2 cellular contexts compared by ENCODE assay signal in genomic region chr9:87102131-87102530, GRCh38.
TF ChIP-seq lines count a peak whose summit lies in the region.

No MANE protein-coding gene starts in this region.

TF ChIP-seq in WTC11, 78 proteins besides CTCF, POLR2A, EP300 and RAD21 (continued from another document):
- TF ChIP-seq ATF6 (CRISPR knock-in tag; IDR thresholded peaks at IDR 0.05) (no peak), IRF1 (CRISPR knock-in tag; IDR thresholded peaks at IDR 0.05) (no peak), JUN (CRISPR knock-in tag; IDR thresholded peaks at IDR 0.05) (no peak), MAX (CRISPR knock-in tag; IDR thresholded peaks at IDR 0.05) (no peak), ZNF423 (CRISPR knock-in tag; IDR thresholded peaks at IDR 0.05) (no peak), E2F4 (CRISPR knock-in tag; IDR thresholded peaks at IDR 0.05; ENCODE audit: borderline replicate concordance, low read depth) (no peak), KAT7 (CRISPR knock-in tag; IDR thresholded peaks at IDR 0.05; ENCODE audit: borderline replicate concordance) (no peak), ZNF232 (CRISPR knock-in tag; IDR thresholded peaks at IDR 0.05) (no peak), AR (CRISPR knock-in tag; IDR thresholded peaks at IDR 0.05) (no peak), USF1 (CRISPR knock-in tag; IDR thresholded peaks at IDR 0.05) (no peak)

TF ChIP-seq in GM23338, 12 proteins besides CTCF, POLR2A, EP300 and RAD21 (continued from another document):
- TF ChIP-seq REST (IDR thresholded peaks at IDR 0.05; ENCODE audit: unreplicated experiment) (no peak), EZH2 (IDR thresholded peaks at IDR 0.05; ENCODE audit: low read depth, unreplicated experiment) (no peak), ZNF331 (CRISPR knock-in tag; IDR thresholded peaks at IDR 0.05; ENCODE audit: low read depth) (no peak), ZNF114 (CRISPR knock-in tag; IDR thresholded peaks at IDR 0.05) (no peak), ZNF462 (CRISPR knock-in tag; IDR thresholded peaks at IDR 0.05) (no peak), STAT1 (IDR thresholded peaks at IDR 0.05; ENCODE audit: unreplicated experiment) (no peak)
